14 cellular contexts compared by ENCODE assay signal in genomic region chr4:22487333-22487732, GRCh38.
"Had no signal": no experiment of that assay in that cellular context is flagged by ENCODE, and none has a peak within 500 bp of the region (broad histone marks: within the 10 kb centered on the region; RNA-seq: fewer than 3 reads in every experiment).

No MANE protein-coding gene starts in this region.

- H3K9me3 ChIP-seq: body of pancreas, left lung, pancreas had no signal

- H3K9ac ChIP-seq: neural progenitor cell had no signal

- H3K27ac ChIP-seq: body of pancreas, left lung, neural progenitor cell had no signal

- H3K4me2 ChIP-seq: neural progenitor cell, smooth muscle cell had no signal

- FAIRE-seq: pancreas, urothelium cell line had no signal

- H3K36me3 ChIP-seq: left lung, neural progenitor cell, pancreas had no signal

- ATAC-seq: activated CD8-positive, alpha-beta memory T cell treated with anti-CD3 and anti-CD28 coated beads, Interleukin-2, amount 10 ng/mL, durations not matched to agents 7 days and 5 days; body of pancreas; left lung; pancreas had no signal

- H3K27me3 ChIP-seq: body of pancreas, left lung, neural progenitor cell, pancreas had no signal

- DNase-seq: activated CD4-positive, alpha-beta T cell treated with anti-CD3 and anti-CD28 coated beads, Interleukin-2, amount 50 U/mL, for 4 hours; activated CD8-positive, alpha-beta memory T cell treated with anti-CD3 and anti-CD28 coated beads, Interleukin-2, amount 10 ng/mL, durations not matched to agents 7 days and 5 days; activated effector memory CD4-positive, alpha-beta T cell treated with Interleukin-2 at 50 U/mL for 16 hours; activated T-cell treated with anti-CD3 and anti-CD28 coated beads, Interleukin-2, amount 50 U/mL, for 24 hours; amniotic stem cell; body of pancreas; endodermal cell; erythroblast; left lung; mesendoderm; pancreas had no signal

- H2AFZ ChIP-seq: neural progenitor cell had no signal

- H3K4me3 ChIP-seq: body of pancreas, left lung, neural progenitor cell, pancreas, smooth muscle cell had no signal
